ENCODE assay signal across 8 cellular contexts in genomic region chr1:202710070-202711025, GRCh38. TPM values are rescaled to one million over a fixed set of nuclear protein-coding genes. Genes with fewer than 3 reads are reported as not detected.
A peak's percentile ranks its signal among the peaks of the same experiment; 100 is the strongest.
DNase-seq lines count a peak whose midpoint lies in the region; ATAC-seq, FAIRE-seq and TF ChIP-seq lines count a peak whose summit lies in the region.

TSS of gene SYT2 (minus strand) at chr1:202710454. CDS start at chr1:202605772, 104,682 bp downstream.

- H3K36me3 ChIP-seq in brain microvascular endothelial cell (replicated peaks) (no peaks in the 10 kb centered on the region), transverse colon (no peaks in the 10 kb centered on the region)

- intact Hi-C loops in transverse colon (cut with DNase I; ENCODE audit: low total_unique reads): no loop called here

- no peak for TF ChIP-seq POLR2A in transverse colon (IDR thresholded peaks at IDR 0.05)

- H3K27me3 ChIP-seq in brain microvascular endothelial cell (replicated peaks) (peaks cover 62% of the 10 kb centered on the region), transverse colon (peaks cover 61% of the 10 kb centered on the region)

- no peak for FAIRE-seq in GM19239 (lab: Jason Lieb, UNC)

- TF ChIP-seq EP300 in transverse colon (IDR thresholded peaks at IDR 0.05; ENCODE audit: low read depth): no peak

- no peak for ATAC-seq in HG03565 (IDR thresholded peaks at IDR 0.05; ENCODE audit: unreplicated experiment)

- DNase-seq in DMS79 (lab: John Stamatoyannopoulos, UW) (peak; percentile 46), NCI-H146 treated with DMSO at 0.1 percent for 48 hours (lab: John Stamatoyannopoulos, UW; ENCODE audit: unreplicated experiment) (peak; percentile 33), brain microvascular endothelial cell (no peak), lung microvascular endothelial cell (ENCODE audit: low read depth in 2 of 2) (peak; percentile 5 to 11), transverse colon (peak; percentile 16), SKM-1 treated with dmso at 0.1 percent for 144 hours (lab: John Stamatoyannopoulos, UW; ENCODE audit: unreplicated experiment) (no peak), GM19239 (ENCODE audit: insufficient read length, low spot score) (no peak)

- H3K4me3 ChIP-seq in brain microvascular endothelial cell (ENCODE audit: low read depth, low read length): peak within 1 kb of the TSS; percentile 15
- H3K4me3 ChIP-seq in transverse colon: peak within 1 kb of the TSS in 2 of 4 donors; percentile 21 to 50

- 13 to 60% methylated on average over 1 to 30 of the region's 63 CpGs for WGBS in transverse colon (ENCODE audit: low coverage in 1 of 2), 2 donors

- TF ChIP-seq CTCF in brain microvascular endothelial cell (IDR thresholded peaks at IDR 0.05; ENCODE audit: low read depth, low read length, missing control alignments): no peak
- TF ChIP-seq CTCF in transverse colon (IDR thresholded peaks at IDR 0.05): no peak

- in situ Hi-C loops in brain microvascular endothelial cell (cut with HindIII; ENCODE audit: low pct_ligation_motif_present, low sequenced_read_pairs) (no loop called here), transverse colon (cut with MboI; ENCODE audit: low pct_ligation_motif_present in 1 of 4, low pct_unique_long_range_greater_than_20kb in 1 of 4, low sequenced_read_pairs in 3 of 4) (loop anchor here (10.0 to 25.0 kb wide), 3 partner anchors 223 to 523 kb away; partner anchors contain the start of gene LGR6 (in 4 of the 4))

- H3K27ac ChIP-seq in brain microvascular endothelial cell: no peak within 1 kb of the TSS
- no peak within 1 kb of the TSS for H3K27ac ChIP-seq in transverse colon

- H3K9me3 ChIP-seq in transverse colon: no peaks in the 10 kb centered on the region

- peaks cover 11 to 18% (median 14%) of the 10 kb centered on the region in 4 donors for H3K4me1 ChIP-seq in transverse colon

RNA-seq across cellular contexts. Expression of gene SYT2, which starts in this region (rescaled TPM):
- total RNA-seq in lung microvascular endothelial cell (not detected in 2 replicates), transverse colon (under 1 TPM in 2 of 4 donors, not detected in 2; 0.16 to 0.40 TPM)

Comparison
In these comparisons a context has a peak if more than half of its experiments do, and no peak if none do; other contexts are left out.
1. Peak in DNase-seq in lung microvascular endothelial cell; RNA of the gene not detected or under 1 TPM.
2. Peak in DNase-seq in transverse colon; RNA of the gene not detected or under 1 TPM.
3. DNase-seq: peak in DMS79 (single experiment) and NCI-H146 treated with DMSO at 0.1 percent for 48 hours (single experiment); none in brain microvascular endothelial cell (single experiment), SKM-1 treated with dmso at 0.1 percent for 144 hours (single experiment) and GM19239 (single experiment).